Comparison of ENCODE assay signal across 9 cellular contexts in the genomic region with DNA sequence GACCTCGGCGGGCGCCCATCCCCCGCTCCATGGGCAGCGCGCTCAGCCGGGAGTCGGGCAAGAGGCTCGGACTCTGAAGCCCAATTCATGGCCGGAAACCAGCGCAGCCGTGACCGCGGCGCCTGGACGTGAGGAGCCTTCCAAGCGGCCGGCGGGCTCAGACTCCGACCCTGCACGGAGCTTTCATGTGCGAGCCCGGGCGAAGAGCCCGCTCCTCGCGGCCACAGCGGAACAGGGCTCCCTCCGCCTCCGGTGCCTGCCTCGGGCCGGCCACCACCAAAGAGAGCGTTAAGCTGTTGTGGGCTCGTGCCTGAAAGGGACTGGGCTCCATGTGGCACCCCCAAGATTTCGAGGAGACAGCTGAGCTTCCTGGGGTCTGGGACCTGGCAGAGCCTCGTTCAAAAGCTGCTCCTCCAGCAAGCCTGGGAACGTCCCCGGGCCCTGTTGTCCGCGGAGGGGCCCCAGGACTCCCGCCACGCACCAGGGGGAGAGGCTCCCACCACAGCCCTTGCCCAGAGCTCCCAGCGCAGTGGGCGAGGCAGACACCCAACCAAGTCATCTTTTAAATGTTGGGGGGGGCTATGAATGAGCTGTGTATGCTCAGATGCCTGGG. TPM values are rescaled to one million over a fixed set of nuclear protein-coding genes. Genes with fewer than 3 reads are reported as not detected.
A peak's percentile ranks its signal among the peaks of the same experiment; 100 is the strongest.
DNase-seq lines count a peak whose midpoint lies in the region; ATAC-seq and TF ChIP-seq lines count a peak whose summit lies in the region.
"Had no signal": no experiment of that assay in that cellular context is flagged by ENCODE, and none has a peak within 500 bp of the region (broad histone marks: within the 10 kb centered on the region; RNA-seq: fewer than 3 reads in every experiment).

No MANE protein-coding gene starts in this region.

- no peak for TF ChIP-seq CTCF in mammary epithelial cell (conservative IDR thresholded peaks at IDR 0.05 in 1 of 2, IDR thresholded peaks at IDR 0.05 in 1 of 2; ENCODE audit: extremely low read depth in 1 of 2, insufficient read depth in 1 of 2, low read depth in 1 of 2, low read length in 2 of 2)
- no peak for TF ChIP-seq CTCF in lower leg skin (IDR thresholded peaks at IDR 0.05)
- no peak for TF ChIP-seq CTCF in upper lobe of left lung (IDR thresholded peaks at IDR 0.05)

- H3K9me3 Mint-ChIP-seq in activated T-cell treated with anti-CD3 and anti-CD28 coated beads, Interleukin-2, amount 50 U/mL, for 24 hours, result no peaks in the 10 kb centered on the region
- H3K9me3 Mint-ChIP-seq in activated T-cell treated with anti-CD3 and anti-CD28 coated beads, Interleukin-2, amount 50 U/mL, for 4 hours, result no peaks in the 10 kb centered on the region
- H3K9me3 Mint-ChIP-seq in stimulated activated naive CD8-positive, alpha-beta T cell treated with anti-CD3 and anti-CD28 coated beads, Interleukin-15, amount 100 ng/mL, for 72 hours, result no peaks in the 10 kb centered on the region

- H3K27me3 Mint-ChIP-seq in activated T-cell treated with anti-CD3 and anti-CD28 coated beads, Interleukin-2, amount 50 U/mL, for 24 hours, result peaks cover 80% of the 10 kb centered on the region
- peaks cover 71% of the 10 kb centered on the region for H3K27me3 Mint-ChIP-seq in activated T-cell treated with anti-CD3 and anti-CD28 coated beads, Interleukin-2, amount 50 U/mL, for 4 hours (ENCODE audit: low read depth)
- H3K27me3 Mint-ChIP-seq in stimulated activated naive CD8-positive, alpha-beta T cell treated with anti-CD3 and anti-CD28 coated beads, Interleukin-15, amount 100 ng/mL, for 72 hours, result peaks cover 90% of the 10 kb centered on the region

- peak overlapping the region; percentile 49 for H2AFZ ChIP-seq in mammary epithelial cell (ENCODE audit: low read depth, low read length)

- no peak overlapping the region for H3K27ac Mint-ChIP-seq in activated T-cell treated with anti-CD3 and anti-CD28 coated beads, Interleukin-2, amount 50 U/mL, for 24 hours
- H3K27ac Mint-ChIP-seq in stimulated activated naive CD8-positive, alpha-beta T cell treated with anti-CD3 and anti-CD28 coated beads, Interleukin-15, amount 100 ng/mL, for 72 hours, result no peak overlapping the region

- no peaks in the 10 kb centered on the region for H4K20me1 ChIP-seq in mammary epithelial cell (ENCODE audit: insufficient read depth, low read length)

- H3K4me2 ChIP-seq in mammary epithelial cell (ENCODE audit: insufficient read depth, low read depth, low read length), result no peak overlapping the region

- H3K9me3 ChIP-seq in mammary epithelial cell (replicated peaks; ENCODE audit: insufficient read depth, low read length) (no peaks in the 10 kb centered on the region), upper lobe of left lung (no peaks in the 10 kb centered on the region)

- H3K27ac ChIP-seq in mammary epithelial cell (ENCODE audit: insufficient read depth, low read depth, low read length) (no peak overlapping the region), upper lobe of left lung (no peak overlapping the region)
- H3K27ac ChIP-seq: C4-2B had no signal

- TF ChIP-seq EP300 in upper lobe of left lung (IDR thresholded peaks at IDR 0.05), result no peak

- no peak overlapping the region for H3K4me3 ChIP-seq in mammary epithelial cell (replicated peaks in 1 of 3; ENCODE audit: insufficient read depth in 1 of 3, low read depth in 2 of 3, low read length in 3 of 3)
- H3K4me3 ChIP-seq in lower leg skin (ENCODE audit: low read depth, poor library complexity, severe bottlenecking), result peak overlapping the region; percentile 19
- peak overlapping the region in 3 of 4 donors; percentile 48 to 61 (median 58) for H3K4me3 ChIP-seq in upper lobe of left lung

- no TSS peak for BruUV-seq in mammary epithelial cell (replicated peaks; lab: Mats Ljungman, UMichigan)

- DNase-seq in activated T-cell treated with anti-CD3 and anti-CD28 coated beads, Interleukin-2, amount 50 U/mL, for 24 hours, result peak; percentile 35
- DNase-seq in activated T-cell treated with anti-CD3 and anti-CD28 coated beads, Interleukin-2, amount 50 U/mL, for 4 hours, result no peak
- DNase-seq in mammary epithelial cell, result no peak
- peak in 1 of 2 donors; percentile 86 for DNase-seq in lower leg skin (ENCODE audit: low spot score in 2 of 2)
- DNase-seq in upper lobe of left lung, result peak in 1 of 2 donors; percentile 21
- DNase-seq in stimulated activated naive CD8-positive, alpha-beta T cell treated with anti-CD3 and anti-CD28 coated beads, Interleukin-15, amount 100 ng/mL, for 72 hours, result no peak
- DNase-seq in NOMO-1 (lab: John Stamatoyannopoulos, UW; ENCODE audit: unreplicated experiment in 2 of 2), result no peak
- DNase-seq in kidney tubule cell (ENCODE audit: low spot score), result no peak

- no peaks in the 10 kb centered on the region for H3K36me3 ChIP-seq in mammary epithelial cell (ENCODE audit: insufficient read depth, low read length)
- H3K36me3 ChIP-seq in upper lobe of left lung, result no peaks in the 10 kb centered on the region

- dilution Hi-C loops in mammary epithelial cell (cut with HindIII; ENCODE audit: low sequenced_read_pairs), result no loop called here

- H3K4me1 ChIP-seq in mammary epithelial cell (ENCODE audit: insufficient read depth, low read length) (peaks cover 12% of the 10 kb centered on the region), upper lobe of left lung (peaks cover 36 to 50% (median 41%) of the 10 kb centered on the region in 4 donors)

- peaks cover 20% of the 10 kb centered on the region for H3K4me1 Mint-ChIP-seq in activated T-cell treated with anti-CD3 and anti-CD28 coated beads, Interleukin-2, amount 50 U/mL, for 24 hours (ENCODE audit: low read depth)
- peaks cover 12% of the 10 kb centered on the region for H3K4me1 Mint-ChIP-seq in activated T-cell treated with anti-CD3 and anti-CD28 coated beads, Interleukin-2, amount 50 U/mL, for 4 hours (ENCODE audit: low read depth)
- peaks cover 28% of the 10 kb centered on the region for H3K4me1 Mint-ChIP-seq in stimulated activated naive CD8-positive, alpha-beta T cell treated with anti-CD3 and anti-CD28 coated beads, Interleukin-15, amount 100 ng/mL, for 72 hours

- no peaks in the 10 kb centered on the region for H3K79me2 ChIP-seq in mammary epithelial cell (ENCODE audit: insufficient read depth, low read length)

- no peak overlapping the region for H3K9ac ChIP-seq in mammary epithelial cell (ENCODE audit: insufficient read depth, low read length)

- peaks cover 43% of the 10 kb centered on the region for H3K27me3 ChIP-seq in mammary epithelial cell (ENCODE audit: insufficient read depth, low read length)
- peaks cover 2 to 53% (median 29%) of the 10 kb centered on the region in 4 donors for H3K27me3 ChIP-seq in upper lobe of left lung

- TF ChIP-seq POLR2A in lower leg skin (IDR thresholded peaks at IDR 0.05), result no peak
- no peak for TF ChIP-seq POLR2A in upper lobe of left lung (IDR thresholded peaks at IDR 0.05)

- CTCF ChIA-PET in mammary epithelial cell (lab: Charles Lee; ENCODE audit: low non-redundant PET), result no interaction called here

- intact Hi-C loops in mammary epithelial cell (cut with micrococcal nuclease) (loop anchor here (10.0 kb wide), 1 partner anchor 573 kb away; no protein-coding TSS in a partner anchor), lower leg skin (cut with DNase I; ENCODE audit: low total_unique reads) (no loop called here)

- H3K36me3 Mint-ChIP-seq in activated T-cell treated with anti-CD3 and anti-CD28 coated beads, Interleukin-2, amount 50 U/mL, for 24 hours (ENCODE audit: low read depth), result no peaks in the 10 kb centered on the region
- peaks cover 2% of the 10 kb centered on the region for H3K36me3 Mint-ChIP-seq in activated T-cell treated with anti-CD3 and anti-CD28 coated beads, Interleukin-2, amount 50 U/mL, for 4 hours (ENCODE audit: insufficient read depth)

- no peak overlapping the region for H3K4me3 Mint-ChIP-seq in activated T-cell treated with anti-CD3 and anti-CD28 coated beads, Interleukin-2, amount 50 U/mL, for 24 hours
- no peak overlapping the region for H3K4me3 Mint-ChIP-seq in activated T-cell treated with anti-CD3 and anti-CD28 coated beads, Interleukin-2, amount 50 U/mL, for 4 hours
- no peak overlapping the region for H3K4me3 Mint-ChIP-seq in stimulated activated naive CD8-positive, alpha-beta T cell treated with anti-CD3 and anti-CD28 coated beads, Interleukin-15, amount 100 ng/mL, for 72 hours

- WGBS in mammary epithelial cell (ENCODE audit: low coverage, missing lambda C conversion rate), result 28% methylated on average over 7 of the region's 44 CpGs
- 5 to 13% methylated on average over 13 to 21 of the region's 44 CpGs for WGBS in lower leg skin, 2 donors
- WGBS in upper lobe of left lung, 2 donors, result 33% methylated on average over 4 of the region's 44 CpGs; no CpG with 5 or more reads in 1 of the 2 donors

- in situ Hi-C loops in mammary epithelial cell (cut with MboI; ENCODE audit: low sequenced_read_pairs in 2 of 2), result loop anchor here in 1 of 2 donors (25.0 kb wide), 1 partner anchor 830 kb away; no protein-coding TSS in a partner anchor

- ATAC-seq in activated T-cell treated with anti-CD3 and anti-CD28 coated beads, Interleukin-2, amount 50 U/mL, for 4 hours, result no peak
- peak in 1 of 2 donors; percentile 16 for ATAC-seq in upper lobe of left lung (ENCODE audit: low FRiP score in 2 of 2)
- ATAC-seq in stimulated activated naive CD8-positive, alpha-beta T cell treated with anti-CD3 and anti-CD28 coated beads, Interleukin-15, amount 100 ng/mL, for 72 hours, result no peak

RNA-seq across cellular contexts. Expression of a gene that starts 0.8 kb away (rescaled TPM):
- total RNA-seq in activated T-cell treated with anti-CD3 and anti-CD28 coated beads, Interleukin-2, amount 50 U/mL, for 4 hours, result not detected
- total RNA-seq in mammary epithelial cell (under 1 TPM in 1 of 2 donors, not detected in 1; under 0.01 TPM), lower leg skin (1 to 10 TPM; 1.4 to 4.9 (median 2.0) TPM), upper lobe of left lung (1 to 10 TPM; 1.5 to 5.2 (median 3.2) TPM)
- polyA plus RNA-seq in mammary epithelial cell, result 0.02 TPM
- not detected for polyA minus RNA-seq in mammary epithelial cell

Comparison
In these comparisons a context has a peak if more than half of its experiments do, and no peak if none do; other contexts are left out.
1. H3K4me3 ChIP-seq: peak in lower leg skin (single experiment) and upper lobe of left lung (3 of 4); none in mammary epithelial cell (0 of 3).